In the genomic region with DNA sequence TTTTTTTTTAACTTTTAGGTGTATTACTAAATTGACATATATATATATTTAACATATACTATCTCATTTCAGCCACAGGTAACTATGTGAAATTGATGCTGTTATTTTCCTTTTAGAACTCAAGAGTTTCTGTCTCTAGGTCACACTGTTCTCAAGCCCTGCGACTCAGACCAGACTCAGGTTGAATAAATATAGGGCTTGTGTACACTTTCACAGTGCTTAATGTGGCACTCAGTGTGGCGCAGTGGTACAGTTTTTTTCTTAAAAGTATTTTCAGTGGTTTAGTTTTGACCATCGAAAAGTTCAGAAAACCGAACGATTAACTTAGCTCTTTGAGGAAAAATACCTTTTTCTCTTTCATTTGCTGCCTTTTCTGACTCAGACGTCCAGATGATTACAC, we compare ENCODE assay signal across 30 cellular contexts. TPM values are rescaled to one million over a fixed set of nuclear protein-coding genes. Genes with fewer than 3 reads are reported as not detected.
A peak's percentile ranks its signal among the peaks of the same experiment; 100 is the strongest.
DNase-seq lines count a peak whose midpoint lies in the region; ATAC-seq lines count a peak whose summit lies in the region.
"Had no signal": no experiment of that assay in that cellular context is flagged by ENCODE, and none has a peak within 500 bp of the region (broad histone marks: within the 10 kb centered on the region; RNA-seq: fewer than 3 reads in every experiment).

No MANE protein-coding gene starts in this region.

- DNase-seq in germinal center (ENCODE audit: low spot score) (no peak), occipital lobe (lab: John Stamatoyannopoulos, UW) (no peak), Ammon's horn (ENCODE audit: low spot score) (no peak)
- no peak for DNase-seq in central memory CD4-positive, alpha-beta T cell
- DNase-seq: activated CD4-positive, alpha-beta T cell treated with anti-CD3 and anti-CD28 coated beads for 48 hours; activated naive CD4-positive, alpha-beta T cell treated with Interleukin-2 at 50 U/mL for 16 hours; activated T-cell treated with anti-CD3 and anti-CD28 coated beads, Interleukin-2, amount 50 U/mL, for 4 hours; BE2C; dermis blood vessel endothelial cell; DMS153; GM23248; hippocampal formation; left cardiac atrium; mucosa of descending colon; NCI-H1092 treated with DMSO at 0.1 percent for 48 hours; NCI-H187 treated with DMSO at 0.1 percent for 48 hours; NCI-H2171 treated with DMSO at 0.1 percent for 48 hours; NCI-H524 treated with DMSO at 0.1 percent for 48 hours; NK-92 treated with Interleukin-12 subunit alpha and Interleukin-12 subunit beta, amount 100 ng/mL, for 24 hours; ovary; Peyer's patch; retina; stimulated activated CD8-positive, alpha-beta memory T cell treated with anti-CD3 and anti-CD28 coated beads, Interleukin-4, amount 100 ng/mL, for 48 hours; T1000; trophoblast cell; WERI-Rb-1 had no signal

- ATAC-seq in GM18870 (IDR thresholded peaks at IDR 0.05; ENCODE audit: unreplicated experiment): peak; percentile 97
- ATAC-seq in GM21390 (IDR thresholded peaks at IDR 0.05; ENCODE audit: unreplicated experiment): peak; percentile 92
- ATAC-seq in HG02938 (IDR thresholded peaks at IDR 0.05; ENCODE audit: unreplicated experiment): peak; percentile 94
- ATAC-seq in HG03457 (IDR thresholded peaks at IDR 0.05; ENCODE audit: unreplicated experiment): peak; percentile 98
- ATAC-seq: activated T-cell treated with anti-CD3 and anti-CD28 coated beads, Interleukin-2, amount 50 U/mL, for 4 hours; left cardiac atrium; mucosa of descending colon had no signal

RNA-seq across cellular contexts. Expression of gene PACRGL, which starts 24.7 kb away (rescaled TPM):
- 55.7 TPM for total RNA-seq in occipital lobe
